Comparison of ENCODE assay signal across 27 cellular contexts in the genomic region with DNA sequence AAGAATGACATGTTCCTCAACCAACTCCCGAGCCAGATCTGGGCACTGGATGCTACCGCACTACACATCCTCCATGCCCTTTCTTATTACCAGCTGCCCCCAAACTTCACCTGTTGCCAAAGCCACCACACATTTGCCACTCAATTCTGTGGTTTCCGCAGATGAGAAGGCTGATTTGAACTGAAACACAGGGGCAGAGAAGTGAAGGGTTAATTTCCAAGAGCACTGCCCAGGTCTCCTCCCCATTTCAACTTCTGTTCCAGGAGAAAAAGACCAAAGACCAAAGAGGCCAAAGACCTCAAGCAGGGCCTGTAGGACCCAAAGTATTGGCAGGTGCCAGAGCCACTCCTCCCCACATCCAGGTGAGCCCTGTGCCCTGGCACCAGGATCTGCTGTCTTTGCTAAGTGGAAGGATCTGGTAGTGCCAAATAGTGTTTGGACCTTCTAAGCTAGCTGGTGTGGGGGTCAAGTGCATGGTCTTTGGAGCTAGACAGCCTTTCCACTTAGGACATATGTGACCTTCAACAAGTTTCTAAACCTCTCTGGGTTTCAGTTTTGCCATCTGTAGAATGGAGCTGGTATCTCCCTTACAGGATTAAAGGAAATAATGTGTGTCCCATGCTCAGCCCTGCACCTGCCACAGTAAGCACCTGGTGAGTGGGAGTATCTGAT. TPM values are rescaled to one million over a fixed set of nuclear protein-coding genes. Genes with fewer than 3 reads are reported as not detected.
"Had no signal": no experiment of that assay in that cellular context is flagged by ENCODE, and none has a peak within 500 bp of the region (broad histone marks: within the 10 kb centered on the region; RNA-seq: fewer than 3 reads in every experiment).

No MANE protein-coding gene starts in this region.

- DNase-seq: activated CD4-positive, alpha-beta memory T cell treated with anti-CD3 and anti-CD28 coated beads, Interleukin-2, amount 10 ng/mL, durations not matched to agents 7 days and 5 days; activated CD4-positive, alpha-beta T cell treated with anti-CD3 and anti-CD28 coated beads for 36 hours; activated CD4-positive, alpha-beta T cell treated with anti-CD3 and anti-CD28 coated beads, Interleukin-2, amount 10 ng/mL, durations not matched to agents 24 days and 14 days; activated CD4-positive, alpha-beta T cell treated with anti-CD3 and anti-CD28 coated beads, Interleukin-2, amount 50 U/mL, for 4 hours; activated CD4-positive, CD25-positive, alpha-beta regulatory T cell; activated CD4-positive, CD25-positive, alpha-beta regulatory T cell treated with anti-CD3 and anti-CD28 coated beads, Interleukin-2, amount 50 U/mL, for 72 hours; activated CD8-positive, alpha-beta memory T cell treated with anti-CD3 and anti-CD28 coated beads, Interleukin-2, amount 50 U/mL, for 48 hours; activated gamma-delta T cell; activated naive CD4-positive, alpha-beta T cell; activated naive CD4-positive, alpha-beta T cell treated with anti-CD3 and anti-CD28 coated beads, Interleukin-2, amount 10 ng/mL, durations not matched to agents 7 days and 5 days; activated naive CD8-positive, alpha-beta T cell treated with anti-CD3 and anti-CD28 coated beads, Interleukin-2, amount 10 ng/mL, durations not matched to agents 7 days and 5 days; activated T-cell treated with anti-CD3 and anti-CD28 coated beads for 4 hours; activated T-cell treated with anti-CD3 and anti-CD28 coated beads, Interleukin-2, amount 50 U/mL, for 24 hours; activated T-cell treated with anti-CD3 and anti-CD28 coated beads, Interleukin-2, amount 50 U/mL, for 72 hours; central memory CD4-positive, alpha-beta T cell; cerebellar nuclear complex; colonic mucosa; dorsolateral prefrontal cortex; effector memory CD4-positive, alpha-beta T cell; endodermal cell; foreskin fibroblast; head of caudate nucleus; T1000 had no signal

- H3K27me3 ChIP-seq: ascending aorta, breast epithelium, cardiac muscle cell, colonic mucosa, dorsolateral prefrontal cortex had no signal

- ATAC-seq: activated CD4-positive, alpha-beta T cell treated with anti-CD3 and anti-CD28 coated beads for 36 hours; activated naive CD4-positive, alpha-beta T cell treated with anti-CD3 and anti-CD28 coated beads, Interleukin-2, amount 50 U/mL, for 72 hours; activated T-cell treated with anti-CD3 and anti-CD28 coated beads, Interleukin-2, amount 50 U/mL, for 72 hours had no signal

- H3K4me3 ChIP-seq: ascending aorta, breast epithelium, cardiac muscle cell, colonic mucosa, dorsolateral prefrontal cortex had no signal

- H3K27ac ChIP-seq: ascending aorta, breast epithelium, cardiac muscle cell, colonic mucosa, dorsolateral prefrontal cortex had no signal

- H3K9me3 ChIP-seq: ascending aorta, breast epithelium, colonic mucosa had no signal

- H3K4me1 ChIP-seq: ascending aorta, breast epithelium had no signal

RNA-seq across cellular contexts. Expression of a gene that starts 16.2 kb away (rescaled TPM):
- total RNA-seq: cardiac muscle cell had no signal
